1 cellular context compared by ENCODE assay signal in the genomic region with DNA sequence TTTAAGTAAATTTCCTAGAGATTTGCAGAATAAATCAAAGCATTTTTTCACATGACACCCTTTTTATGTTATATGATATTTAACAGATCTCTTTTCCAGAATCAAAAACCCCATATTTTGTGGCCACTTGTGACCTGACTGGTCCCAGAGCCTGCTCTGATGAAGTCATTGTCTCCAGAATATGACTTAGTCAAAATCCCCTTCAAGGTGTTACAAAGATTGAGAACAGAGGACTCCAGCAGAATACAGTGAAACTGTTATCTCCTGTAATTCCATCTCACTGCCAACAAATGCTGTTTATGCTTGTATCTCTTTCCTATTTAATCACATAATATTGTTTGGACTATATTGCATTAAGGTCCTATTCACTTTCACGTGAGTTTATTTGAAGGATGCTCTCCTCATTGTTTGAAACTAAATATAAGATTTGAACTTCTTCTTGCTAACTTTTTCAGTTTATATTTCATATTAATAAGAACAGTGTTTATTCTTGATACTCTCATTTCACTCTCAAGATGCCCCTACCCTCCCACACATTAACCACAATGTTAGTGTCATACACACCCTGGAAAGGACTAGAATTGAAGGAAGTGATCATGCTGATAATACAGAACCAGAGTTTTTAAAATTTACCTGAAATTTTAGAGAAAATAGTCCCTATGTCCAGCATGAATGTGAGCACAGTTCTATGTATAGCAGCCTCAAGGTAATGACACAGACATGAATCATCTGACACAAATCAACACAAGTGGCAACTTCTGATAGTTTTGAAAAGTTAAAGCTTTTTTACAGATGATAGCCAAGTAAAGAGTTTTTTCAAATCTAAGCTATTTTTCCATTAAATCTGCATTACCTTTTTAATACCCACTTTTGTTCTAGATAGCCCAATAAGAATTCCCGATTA.
A peak's percentile ranks its signal among the peaks of the same experiment; 100 is the strongest.
TF ChIP-seq lines count a peak whose summit lies in the region.

No MANE protein-coding gene starts in this region.

TF ChIP-seq in GM12878, 131 proteins besides CTCF, POLR2A, EP300 and RAD21 (continued from another document and continues in another):
- TF ChIP-seq ATF7 (IDR thresholded peaks at IDR 0.05; ENCODE audit: low read depth) = peak; percentile 73
- TF ChIP-seq, protein P1, sequence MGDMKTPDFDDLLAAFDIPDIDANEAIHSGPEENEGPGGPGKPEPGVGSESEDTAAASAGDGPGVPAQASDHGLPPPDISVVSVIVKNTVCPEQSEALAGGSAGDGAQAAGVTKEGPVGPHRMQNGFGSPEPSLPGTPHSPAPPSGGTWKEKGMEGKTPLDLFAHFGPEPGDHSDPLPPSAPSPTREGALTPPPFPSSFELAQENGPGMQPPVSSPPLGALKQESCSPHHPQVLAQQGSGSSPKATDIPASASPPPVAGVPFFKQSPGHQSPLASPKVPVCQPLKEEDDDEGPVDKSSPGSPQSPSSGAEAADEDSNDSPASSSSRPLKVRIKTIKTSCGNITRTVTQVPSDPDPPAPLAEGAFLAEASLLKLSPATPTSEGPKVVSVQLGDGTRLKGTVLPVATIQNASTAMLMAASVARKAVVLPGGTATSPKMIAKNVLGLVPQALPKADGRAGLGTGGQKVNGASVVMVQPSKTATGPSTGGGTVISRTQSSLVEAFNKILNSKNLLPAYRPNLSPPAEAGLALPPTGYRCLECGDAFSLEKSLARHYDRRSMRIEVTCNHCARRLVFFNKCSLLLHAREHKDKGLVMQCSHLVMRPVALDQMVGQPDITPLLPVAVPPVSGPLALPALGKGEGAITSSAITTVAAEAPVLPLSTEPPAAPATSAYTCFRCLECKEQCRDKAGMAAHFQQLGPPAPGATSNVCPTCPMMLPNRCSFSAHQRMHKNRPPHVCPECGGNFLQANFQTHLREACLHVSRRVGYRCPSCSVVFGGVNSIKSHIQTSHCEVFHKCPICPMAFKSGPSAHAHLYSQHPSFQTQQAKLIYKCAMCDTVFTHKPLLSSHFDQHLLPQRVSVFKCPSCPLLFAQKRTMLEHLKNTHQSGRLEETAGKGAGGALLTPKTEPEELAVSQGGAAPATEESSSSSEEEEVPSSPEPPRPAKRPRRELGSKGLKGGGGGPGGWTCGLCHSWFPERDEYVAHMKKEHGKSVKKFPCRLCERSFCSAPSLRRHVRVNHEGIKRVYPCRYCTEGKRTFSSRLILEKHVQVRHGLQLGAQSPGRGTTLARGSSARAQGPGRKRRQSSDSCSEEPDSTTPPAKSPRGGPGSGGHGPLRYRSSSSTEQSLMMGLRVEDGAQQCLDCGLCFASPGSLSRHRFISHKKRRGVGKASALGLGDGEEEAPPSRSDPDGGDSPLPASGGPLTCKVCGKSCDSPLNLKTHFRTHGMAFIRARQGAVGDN (IDR thresholded peaks at IDR 0.05) = peak; percentile 26; the same call in 1 of the 2 replicates
- TF ChIP-seq TCF3 (IDR thresholded peaks at IDR 0.05; ENCODE audit: borderline replicate concordance, insufficient read depth, low read depth, low read length) = no peak
- no peak for TF ChIP-seq RFX5 (IDR thresholded peaks at IDR 0.05; ENCODE audit: low read depth, low read length)
- TF ChIP-seq SRF (IDR thresholded peaks at IDR 0.05; ENCODE audit: low read depth in 2 of 2, low read length in 2 of 2) = no peak
- 0 out of 2 replicates have a peak, but pooled peaks have one; percentile 24 for TF ChIP-seq MEF2A (IDR thresholded peaks at IDR 0.05; ENCODE audit: insufficient read depth, low read depth, low read length)
- no peak for TF ChIP-seq SIN3A (IDR thresholded peaks at IDR 0.05; ENCODE audit: low read depth, low read length)
- peak; percentile 68 for TF ChIP-seq RUNX3 (IDR thresholded peaks at IDR 0.05; ENCODE audit: low read length)
- TF ChIP-seq CHD1 (IDR thresholded peaks at IDR 0.05; ENCODE audit: low read depth, low read length) = no peak
- TF ChIP-seq, protein P2, sequence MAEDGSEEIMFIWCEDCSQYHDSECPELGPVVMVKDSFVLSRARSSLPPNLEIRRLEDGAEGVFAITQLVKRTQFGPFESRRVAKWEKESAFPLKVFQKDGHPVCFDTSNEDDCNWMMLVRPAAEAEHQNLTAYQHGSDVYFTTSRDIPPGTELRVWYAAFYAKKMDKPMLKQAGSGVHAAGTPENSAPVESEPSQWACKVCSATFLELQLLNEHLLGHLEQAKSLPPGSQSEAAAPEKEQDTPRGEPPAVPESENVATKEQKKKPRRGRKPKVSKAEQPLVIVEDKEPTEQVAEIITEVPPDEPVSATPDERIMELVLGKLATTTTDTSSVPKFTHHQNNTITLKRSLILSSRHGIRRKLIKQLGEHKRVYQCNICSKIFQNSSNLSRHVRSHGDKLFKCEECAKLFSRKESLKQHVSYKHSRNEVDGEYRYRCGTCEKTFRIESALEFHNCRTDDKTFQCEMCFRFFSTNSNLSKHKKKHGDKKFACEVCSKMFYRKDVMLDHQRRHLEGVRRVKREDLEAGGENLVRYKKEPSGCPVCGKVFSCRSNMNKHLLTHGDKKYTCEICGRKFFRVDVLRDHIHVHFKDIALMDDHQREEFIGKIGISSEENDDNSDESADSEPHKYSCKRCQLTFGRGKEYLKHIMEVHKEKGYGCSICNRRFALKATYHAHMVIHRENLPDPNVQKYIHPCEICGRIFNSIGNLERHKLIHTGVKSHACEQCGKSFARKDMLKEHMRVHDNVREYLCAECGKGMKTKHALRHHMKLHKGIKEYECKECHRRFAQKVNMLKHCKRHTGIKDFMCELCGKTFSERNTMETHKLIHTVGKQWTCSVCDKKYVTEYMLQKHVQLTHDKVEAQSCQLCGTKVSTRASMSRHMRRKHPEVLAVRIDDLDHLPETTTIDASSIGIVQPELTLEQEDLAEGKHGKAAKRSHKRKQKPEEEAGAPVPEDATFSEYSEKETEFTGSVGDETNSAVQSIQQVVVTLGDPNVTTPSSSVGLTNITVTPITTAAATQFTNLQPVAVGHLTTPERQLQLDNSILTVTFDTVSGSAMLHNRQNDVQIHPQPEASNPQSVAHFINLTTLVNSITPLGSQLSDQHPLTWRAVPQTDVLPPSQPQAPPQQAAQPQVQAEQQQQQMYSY (CRISPR knock-in tag; IDR thresholded peaks at IDR 0.05) = no peak
- TF ChIP-seq RELA (IDR thresholded peaks at IDR 0.05; ENCODE audit: borderline replicate concordance, partially characterized antibody) = no peak
- TF ChIP-seq RB1 (IDR thresholded peaks at IDR 0.05; ENCODE audit: borderline replicate concordance) = no peak
- TF ChIP-seq SPI1 (IDR thresholded peaks at IDR 0.05; ENCODE audit: borderline replicate concordance, insufficient read depth, low read depth, low read length) = no peak
- no peak for TF ChIP-seq SUZ12 (IDR thresholded peaks at IDR 0.05; ENCODE audit: unreplicated experiment)
- TF ChIP-seq IKZF1 (conservative IDR thresholded peaks at IDR 0.05) = peak; percentile 66
- TF ChIP-seq ZZZ3 (IDR thresholded peaks at IDR 0.05; ENCODE audit: control insufficient read depth, insufficient read length, low read depth) = no peak
- TF ChIP-seq POLR2AphosphoS2 (IDR thresholded peaks at IDR 0.05; ENCODE audit: low read depth, low read length) = no peak
- TF ChIP-seq, protein P3, sequence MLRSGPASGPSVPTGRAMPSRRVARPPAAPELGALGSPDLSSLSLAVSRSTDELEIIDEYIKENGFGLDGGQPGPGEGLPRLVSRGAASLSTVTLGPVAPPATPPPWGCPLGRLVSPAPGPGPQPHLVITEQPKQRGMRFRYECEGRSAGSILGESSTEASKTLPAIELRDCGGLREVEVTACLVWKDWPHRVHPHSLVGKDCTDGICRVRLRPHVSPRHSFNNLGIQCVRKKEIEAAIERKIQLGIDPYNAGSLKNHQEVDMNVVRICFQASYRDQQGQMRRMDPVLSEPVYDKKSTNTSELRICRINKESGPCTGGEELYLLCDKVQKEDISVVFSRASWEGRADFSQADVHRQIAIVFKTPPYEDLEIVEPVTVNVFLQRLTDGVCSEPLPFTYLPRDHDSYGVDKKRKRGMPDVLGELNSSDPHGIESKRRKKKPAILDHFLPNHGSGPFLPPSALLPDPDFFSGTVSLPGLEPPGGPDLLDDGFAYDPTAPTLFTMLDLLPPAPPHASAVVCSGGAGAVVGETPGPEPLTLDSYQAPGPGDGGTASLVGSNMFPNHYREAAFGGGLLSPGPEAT (IDR thresholded peaks at IDR 0.05; ENCODE audit: low read depth) = peak; percentile 52; the same call in 1 of the 2 replicates
- TF ChIP-seq, protein P4, sequence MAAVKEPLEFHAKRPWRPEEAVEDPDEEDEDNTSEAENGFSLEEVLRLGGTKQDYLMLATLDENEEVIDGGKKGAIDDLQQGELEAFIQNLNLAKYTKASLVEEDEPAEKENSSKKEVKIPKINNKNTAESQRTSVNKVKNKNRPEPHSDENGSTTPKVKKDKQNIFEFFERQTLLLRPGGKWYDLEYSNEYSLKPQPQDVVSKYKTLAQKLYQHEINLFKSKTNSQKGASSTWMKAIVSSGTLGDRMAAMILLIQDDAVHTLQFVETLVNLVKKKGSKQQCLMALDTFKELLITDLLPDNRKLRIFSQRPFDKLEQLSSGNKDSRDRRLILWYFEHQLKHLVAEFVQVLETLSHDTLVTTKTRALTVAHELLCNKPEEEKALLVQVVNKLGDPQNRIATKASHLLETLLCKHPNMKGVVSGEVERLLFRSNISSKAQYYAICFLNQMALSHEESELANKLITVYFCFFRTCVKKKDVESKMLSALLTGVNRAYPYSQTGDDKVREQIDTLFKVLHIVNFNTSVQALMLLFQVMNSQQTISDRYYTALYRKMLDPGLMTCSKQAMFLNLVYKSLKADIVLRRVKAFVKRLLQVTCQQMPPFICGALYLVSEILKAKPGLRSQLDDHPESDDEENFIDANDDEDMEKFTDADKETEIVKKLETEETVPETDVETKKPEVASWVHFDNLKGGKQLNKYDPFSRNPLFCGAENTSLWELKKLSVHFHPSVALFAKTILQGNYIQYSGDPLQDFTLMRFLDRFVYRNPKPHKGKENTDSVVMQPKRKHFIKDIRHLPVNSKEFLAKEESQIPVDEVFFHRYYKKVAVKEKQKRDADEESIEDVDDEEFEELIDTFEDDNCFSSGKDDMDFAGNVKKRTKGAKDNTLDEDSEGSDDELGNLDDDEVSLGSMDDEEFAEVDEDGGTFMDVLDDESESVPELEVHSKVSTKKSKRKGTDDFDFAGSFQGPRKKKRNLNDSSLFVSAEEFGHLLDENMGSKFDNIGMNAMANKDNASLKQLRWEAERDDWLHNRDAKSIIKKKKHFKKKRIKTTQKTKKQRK (IDR thresholded peaks at IDR 0.05; ENCODE audit: low read depth, low read length) = no peak
- no peak for TF ChIP-seq GATAD2B (conservative IDR thresholded peaks at IDR 0.05; ENCODE audit: low read depth)
- no peak for TF ChIP-seq YY1 (IDR thresholded peaks at IDR 0.05; ENCODE audit: low read depth, low read length)
- no peak for TF ChIP-seq CBX5 (IDR thresholded peaks at IDR 0.05; ENCODE audit: low read depth)
- TF ChIP-seq MTA2 (IDR thresholded peaks at IDR 0.05; ENCODE audit: low read depth) = peak; percentile 56; the same call in 1 of the 2 replicates
- TF ChIP-seq, protein P5, sequence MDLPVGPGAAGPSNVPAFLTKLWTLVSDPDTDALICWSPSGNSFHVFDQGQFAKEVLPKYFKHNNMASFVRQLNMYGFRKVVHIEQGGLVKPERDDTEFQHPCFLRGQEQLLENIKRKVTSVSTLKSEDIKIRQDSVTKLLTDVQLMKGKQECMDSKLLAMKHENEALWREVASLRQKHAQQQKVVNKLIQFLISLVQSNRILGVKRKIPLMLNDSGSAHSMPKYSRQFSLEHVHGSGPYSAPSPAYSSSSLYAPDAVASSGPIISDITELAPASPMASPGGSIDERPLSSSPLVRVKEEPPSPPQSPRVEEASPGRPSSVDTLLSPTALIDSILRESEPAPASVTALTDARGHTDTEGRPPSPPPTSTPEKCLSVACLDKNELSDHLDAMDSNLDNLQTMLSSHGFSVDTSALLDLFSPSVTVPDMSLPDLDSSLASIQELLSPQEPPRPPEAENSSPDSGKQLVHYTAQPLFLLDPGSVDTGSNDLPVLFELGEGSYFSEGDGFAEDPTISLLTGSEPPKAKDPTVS (IDR thresholded peaks at IDR 0.05; ENCODE audit: low read depth, low read length) = no peak
- no peak for TF ChIP-seq PAX5 (IDR thresholded peaks at IDR 0.05; ENCODE audit: borderline replicate concordance, low read depth, low read length)
- no peak for TF ChIP-seq SREBF1 (IDR thresholded peaks at IDR 0.05; ENCODE audit: low read length)
- TF ChIP-seq, protein P6, sequence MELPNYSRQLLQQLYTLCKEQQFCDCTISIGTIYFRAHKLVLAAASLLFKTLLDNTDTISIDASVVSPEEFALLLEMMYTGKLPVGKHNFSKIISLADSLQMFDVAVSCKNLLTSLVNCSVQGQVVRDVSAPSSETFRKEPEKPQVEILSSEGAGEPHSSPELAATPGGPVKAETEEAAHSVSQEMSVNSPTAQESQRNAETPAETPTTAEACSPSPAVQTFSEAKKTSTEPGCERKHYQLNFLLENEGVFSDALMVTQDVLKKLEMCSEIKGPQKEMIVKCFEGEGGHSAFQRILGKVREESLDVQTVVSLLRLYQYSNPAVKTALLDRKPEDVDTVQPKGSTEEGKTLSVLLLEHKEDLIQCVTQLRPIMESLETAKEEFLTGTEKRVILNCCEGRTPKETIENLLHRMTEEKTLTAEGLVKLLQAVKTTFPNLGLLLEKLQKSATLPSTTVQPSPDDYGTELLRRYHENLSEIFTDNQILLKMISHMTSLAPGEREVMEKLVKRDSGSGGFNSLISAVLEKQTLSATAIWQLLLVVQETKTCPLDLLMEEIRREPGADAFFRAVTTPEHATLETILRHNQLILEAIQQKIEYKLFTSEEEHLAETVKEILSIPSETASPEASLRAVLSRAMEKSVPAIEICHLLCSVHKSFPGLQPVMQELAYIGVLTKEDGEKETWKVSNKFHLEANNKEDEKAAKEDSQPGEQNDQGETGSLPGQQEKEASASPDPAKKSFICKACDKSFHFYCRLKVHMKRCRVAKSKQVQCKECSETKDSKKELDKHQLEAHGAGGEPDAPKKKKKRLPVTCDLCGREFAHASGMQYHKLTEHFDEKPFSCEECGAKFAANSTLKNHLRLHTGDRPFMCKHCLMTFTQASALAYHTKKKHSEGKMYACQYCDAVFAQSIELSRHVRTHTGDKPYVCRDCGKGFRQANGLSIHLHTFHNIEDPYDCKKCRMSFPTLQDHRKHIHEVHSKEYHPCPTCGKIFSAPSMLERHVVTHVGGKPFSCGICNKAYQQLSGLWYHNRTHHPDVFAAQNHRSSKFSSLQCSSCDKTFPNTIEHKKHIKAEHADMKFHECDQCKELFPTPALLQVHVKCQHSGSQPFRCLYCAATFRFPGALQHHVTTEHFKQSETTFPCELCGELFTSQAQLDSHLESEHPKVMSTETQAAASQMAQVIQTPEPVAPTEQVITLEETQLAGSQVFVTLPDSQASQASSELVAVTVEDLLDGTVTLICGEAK (IDR thresholded peaks at IDR 0.05; ENCODE audit: borderline replicate concordance) = no peak
- TF ChIP-seq ZNF622 (IDR thresholded peaks at IDR 0.05) = no peak
- TF ChIP-seq CHD2 (IDR thresholded peaks at IDR 0.05; ENCODE audit: borderline replicate concordance, low read depth, low read length) = no peak
- TF ChIP-seq NRF1 (conservative IDR thresholded peaks at IDR 0.05; ENCODE audit: low read depth, low read length) = no peak
- 0 out of 2 replicates have a peak, but pooled peaks have one; percentile 16 for TF ChIP-seq SMARCA5 (IDR thresholded peaks at IDR 0.05)
- TF ChIP-seq NR2F1 (conservative IDR thresholded peaks at IDR 0.05) = 0 out of 2 replicates have a peak, but pooled peaks have one; percentile 9
- TF ChIP-seq ZNF274 (IDR thresholded peaks at IDR 0.05; ENCODE audit: insufficient read depth, insufficient read length) = no peak
- TF ChIP-seq NFIC (IDR thresholded peaks at IDR 0.05; ENCODE audit: low read depth, low read length) = 0 out of 2 replicates have a peak, but pooled peaks have one; percentile 7
- TF ChIP-seq DPF2 (IDR thresholded peaks at IDR 0.05) = 0 out of 2 replicates have a peak, but pooled peaks have one; percentile 21
- TF ChIP-seq ZNF24 (IDR thresholded peaks at IDR 0.05) = no peak
- TF ChIP-seq ZNF207 (IDR thresholded peaks at IDR 0.05; ENCODE audit: borderline replicate concordance) = no peak
- TF ChIP-seq JUNB (IDR thresholded peaks at IDR 0.05) = peak; percentile 19
- TF ChIP-seq IKZF2 (IDR thresholded peaks at IDR 0.05) = peak; percentile 58 to 60; a peak in 2 of 4 replicates
